Comparison of ENCODE assay signal across 9 cellular contexts in the genomic region with DNA sequence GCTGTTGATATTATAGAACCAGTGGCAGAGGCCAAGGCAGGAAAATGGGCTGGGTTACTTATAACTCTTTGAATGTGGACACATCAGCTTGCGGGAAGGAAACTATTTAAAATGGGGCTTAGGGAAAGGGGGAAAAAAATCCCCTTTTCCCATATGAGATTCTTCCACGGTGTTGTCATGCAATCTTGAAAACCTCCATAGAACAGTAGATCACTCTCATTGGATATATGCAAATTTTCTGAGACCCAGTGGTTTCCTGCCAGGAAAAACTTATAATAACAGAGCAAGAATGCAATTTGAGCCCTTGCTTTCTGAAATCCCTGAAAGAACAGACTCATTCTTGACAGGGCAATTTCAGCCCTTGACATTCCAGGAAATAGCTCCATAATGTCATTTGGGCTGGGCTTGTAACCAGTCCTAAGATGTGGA. TPM values are rescaled to one million over a fixed set of nuclear protein-coding genes. Genes with fewer than 3 reads are reported as not detected.
A peak's percentile ranks its signal among the peaks of the same experiment; 100 is the strongest.
DNase-seq lines count a peak whose midpoint lies in the region; ATAC-seq and TF ChIP-seq lines count a peak whose summit lies in the region.
"Had no signal": no experiment of that assay in that cellular context is flagged by ENCODE, and none has a peak within 500 bp of the region (broad histone marks: within the 10 kb centered on the region; RNA-seq: fewer than 3 reads in every experiment).

No MANE protein-coding gene starts in this region.

- H3K9me3 Mint-ChIP-seq in activated naive CD8-positive, alpha-beta T cell treated with anti-CD3 and anti-CD28 coated beads, Interleukin-2, amount 50 U/mL, for 24 hours = no peaks in the 10 kb centered on the region
- no peaks in the 10 kb centered on the region for H3K9me3 Mint-ChIP-seq in activated naive CD8-positive, alpha-beta T cell treated with anti-CD3 and anti-CD28 coated beads for 36 hours

- H3K4me3 Mint-ChIP-seq in activated naive CD8-positive, alpha-beta T cell treated with anti-CD3 and anti-CD28 coated beads, Interleukin-2, amount 50 U/mL, for 24 hours = no peak overlapping the region
- H3K4me3 Mint-ChIP-seq in activated naive CD8-positive, alpha-beta T cell treated with anti-CD3 and anti-CD28 coated beads for 36 hours = no peak overlapping the region

- no peak overlapping the region for H3K4me3 ChIP-seq in colonic mucosa
- no peak overlapping the region for H3K4me3 ChIP-seq in lower lobe of right lung
- H3K4me3 ChIP-seq in vagina = no peak overlapping the region

- H3K9me3 ChIP-seq in colonic mucosa = no peaks in the 10 kb centered on the region
- H3K9me3 ChIP-seq in lower lobe of right lung = no peaks in the 10 kb centered on the region
- no peaks in the 10 kb centered on the region for H3K9me3 ChIP-seq in vagina
- H3K9me3 ChIP-seq: BE2C had no signal

- H3K4me1 ChIP-seq in colonic mucosa = no peaks in the 10 kb centered on the region
- peaks cover 53% of the 10 kb centered on the region for H3K4me1 ChIP-seq in lower lobe of right lung
- H3K4me1 ChIP-seq in vagina = peaks cover 27% of the 10 kb centered on the region
- H3K4me1 ChIP-seq: BE2C had no signal

- peaks cover 34% of the 10 kb centered on the region for H3K4me1 Mint-ChIP-seq in activated naive CD8-positive, alpha-beta T cell treated with anti-CD3 and anti-CD28 coated beads, Interleukin-2, amount 50 U/mL, for 24 hours
- peaks cover 24% of the 10 kb centered on the region for H3K4me1 Mint-ChIP-seq in activated naive CD8-positive, alpha-beta T cell treated with anti-CD3 and anti-CD28 coated beads for 36 hours

- H3K36me3 ChIP-seq in colonic mucosa (no peaks in the 10 kb centered on the region), lower lobe of right lung (no peaks in the 10 kb centered on the region), vagina (no peaks in the 10 kb centered on the region)
- H3K36me3 ChIP-seq: BE2C had no signal

- ATAC-seq in activated naive CD8-positive, alpha-beta T cell treated with anti-CD3 and anti-CD28 coated beads, Interleukin-2, amount 50 U/mL, for 24 hours = no peak
- ATAC-seq in lower lobe of right lung (peak; percentile 69 to 78), HG03097 (IDR thresholded peaks at IDR 0.05; ENCODE audit: low FRiP score, unreplicated experiment) (no peak), GM21367 (IDR thresholded peaks at IDR 0.05; ENCODE audit: unreplicated experiment) (no peak)

- no peak for DNase-seq in activated naive CD8-positive, alpha-beta T cell treated with anti-CD3 and anti-CD28 coated beads, Interleukin-2, amount 50 U/mL, for 24 hours
- DNase-seq in activated naive CD8-positive, alpha-beta T cell treated with anti-CD3 and anti-CD28 coated beads for 36 hours = no peak
- DNase-seq in colonic mucosa (no peak), lower lobe of right lung (no peak), vagina (ENCODE audit: extremely low spot score in 2 of 2) (no peak), posterior cingulate gyrus (no peak)
- DNase-seq: BE2C had no signal

- no peaks in the 10 kb centered on the region for H3K36me3 Mint-ChIP-seq in activated naive CD8-positive, alpha-beta T cell treated with anti-CD3 and anti-CD28 coated beads, Interleukin-2, amount 50 U/mL, for 24 hours (ENCODE audit: low read depth)
- H3K36me3 Mint-ChIP-seq in activated naive CD8-positive, alpha-beta T cell treated with anti-CD3 and anti-CD28 coated beads for 36 hours = no peaks in the 10 kb centered on the region

- H3K27me3 ChIP-seq in colonic mucosa (no peaks in the 10 kb centered on the region), lower lobe of right lung (ENCODE audit: low read depth) (no peaks in the 10 kb centered on the region), vagina (no peaks in the 10 kb centered on the region)
- H3K27me3 ChIP-seq: BE2C had no signal

- intact Hi-C loops in colonic mucosa (cut with DNase I) = no loop called here
- intact Hi-C loops in lower lobe of right lung (cut with DNase I) = no loop called here
- intact Hi-C loops in vagina (cut with DNase I) = loop anchor here (10.0 kb wide), 1 partner anchor 59 kb away; a partner anchor contains a TSS
- intact Hi-C loops in posterior cingulate gyrus (cut with DNase I) = no loop called here

- peak overlapping the region; percentile 41 for H3K27ac Mint-ChIP-seq in activated naive CD8-positive, alpha-beta T cell treated with anti-CD3 and anti-CD28 coated beads, Interleukin-2, amount 50 U/mL, for 24 hours
- H3K27ac Mint-ChIP-seq in activated naive CD8-positive, alpha-beta T cell treated with anti-CD3 and anti-CD28 coated beads for 36 hours = no peak overlapping the region

- no peak overlapping the region for H3K9ac ChIP-seq in colonic mucosa (ENCODE audit: low read depth in 2 of 2, low read length in 2 of 2)

- peak overlapping the region; percentile 25 for H3K27ac ChIP-seq in colonic mucosa
- H3K27ac ChIP-seq in lower lobe of right lung = peak overlapping the region; percentile 70
- peak overlapping the region; percentile 71 for H3K27ac ChIP-seq in vagina

- TF ChIP-seq POLR2A in vagina (IDR thresholded peaks at IDR 0.05) = no peak

- peaks cover 18% of the 10 kb centered on the region for H3K27me3 Mint-ChIP-seq in activated naive CD8-positive, alpha-beta T cell treated with anti-CD3 and anti-CD28 coated beads, Interleukin-2, amount 50 U/mL, for 24 hours
- H3K27me3 Mint-ChIP-seq in activated naive CD8-positive, alpha-beta T cell treated with anti-CD3 and anti-CD28 coated beads for 36 hours = peaks cover 5% of the 10 kb centered on the region

- TF ChIP-seq CTCF in colonic mucosa (IDR thresholded peaks at IDR 0.05) (no peak), lower lobe of right lung (IDR thresholded peaks at IDR 0.05) (no peak), vagina (IDR thresholded peaks at IDR 0.05) (no peak)

RNA-seq across cellular contexts. Expression of a gene that starts 31.1 kb away (rescaled TPM):
- not detected for total RNA-seq in activated naive CD8-positive, alpha-beta T cell treated with anti-CD3 and anti-CD28 coated beads for 36 hours
- not detected for total RNA-seq in colonic mucosa
- 5.2 TPM for total RNA-seq in lower lobe of right lung
- total RNA-seq in vagina = not detected

Comparison
In these comparisons a context has a peak if more than half of its experiments do, and no peak if none do; other contexts are left out.
1. ATAC-seq: peak in lower lobe of right lung (2 of 2); none in activated naive CD8-positive, alpha-beta T cell treated with anti-CD3 and anti-CD28 coated beads, Interleukin-2, amount 50 U/mL, for 24 hours (single experiment), HG03097 (single experiment) and GM21367 (single experiment).
2. Peak in every context shown above with its lines, with median percentiles within 50 percentile points of each other: H3K27ac ChIP-seq.